Comparison of ENCODE assay signal across 8 cellular contexts in genomic region chr3:126704494-126705214, GRCh38.
A peak's percentile ranks its signal among the peaks of the same experiment; 100 is the strongest.
DNase-seq lines count a peak whose midpoint lies in the region; ATAC-seq lines count a peak whose summit lies in the region.

No MANE protein-coding gene starts in this region.

- H3K9me3 ChIP-seq in stomach smooth muscle (ENCODE audit: control insufficient read depth in 2 of 2, low read length in 2 of 2): no peaks in the 10 kb centered on the region

- ATAC-seq in HG03442 (IDR thresholded peaks at IDR 0.05; ENCODE audit: unreplicated experiment): peak; percentile 7

- H3K4me1 ChIP-seq in stomach smooth muscle (ENCODE audit: control insufficient read depth, insufficient read depth, low read length): peaks cover 14% of the 10 kb centered on the region

- H3K27ac ChIP-seq in stomach smooth muscle (ENCODE audit: low read length): no peak overlapping the region

- H3K4me3 ChIP-seq in stomach smooth muscle (ENCODE audit: low read length in 2 of 2): peak overlapping the region; percentile 83 to 85

- H3K4me1 Mint-ChIP-seq in T-helper 2 cell treated with Interferon-gamma antibody and Interleukin-4, amounts not matched to agents 5 μg/mL and 100 μg/mL, for 36 hours (ENCODE audit: low read depth): peaks cover 13% of the 10 kb centered on the region

- no peaks in the 10 kb centered on the region for H3K9me3 Mint-ChIP-seq in T-helper 2 cell treated with Interferon-gamma antibody and Interleukin-4, amounts not matched to agents 5 μg/mL and 100 μg/mL, for 36 hours

- H3K27me3 Mint-ChIP-seq in T-helper 2 cell treated with Interferon-gamma antibody and Interleukin-4, amounts not matched to agents 5 μg/mL and 100 μg/mL, for 36 hours (ENCODE audit: low read depth): peaks cover 33% of the 10 kb centered on the region

- peaks cover 3% of the 10 kb centered on the region for H3K36me3 Mint-ChIP-seq in T-helper 2 cell treated with Interferon-gamma antibody and Interleukin-4, amounts not matched to agents 5 μg/mL and 100 μg/mL, for 36 hours (ENCODE audit: low read depth)

- no peak overlapping the region for H3K27ac Mint-ChIP-seq in T-helper 2 cell treated with Interferon-gamma antibody and Interleukin-4, amounts not matched to agents 5 μg/mL and 100 μg/mL, for 36 hours

- H3K4me3 Mint-ChIP-seq in T-helper 2 cell treated with Interferon-gamma antibody and Interleukin-4, amounts not matched to agents 5 μg/mL and 100 μg/mL, for 36 hours: peak overlapping the region; percentile 94

- no peaks in the 10 kb centered on the region for H3K36me3 ChIP-seq in stomach smooth muscle (ENCODE audit: control insufficient read depth in 2 of 2, insufficient read depth in 2 of 2, low read length in 2 of 2)

- no peaks in the 10 kb centered on the region for H3K27me3 ChIP-seq in stomach smooth muscle (ENCODE audit: control insufficient read depth in 1 of 2, insufficient read depth in 2 of 2, low read length in 2 of 2)

- H3K9ac ChIP-seq in stomach smooth muscle (ENCODE audit: low read length in 2 of 2): peak overlapping the region; percentile 71 to 78

- no peak for DNase-seq in T-helper 2 cell treated with Interferon-gamma antibody and Interleukin-4, amounts not matched to agents 5 μg/mL and 100 μg/mL, for 36 hours (ENCODE audit: low spot score)
- no peak for DNase-seq in T-helper 2 cell
- DNase-seq in amniotic epithelial cell (ENCODE audit: low read depth): peak; percentile 3
- peak; percentile 8 for DNase-seq in kidney tubule cell (ENCODE audit: low spot score)
- DNase-seq in T-helper 9 cell: no peak
- no peak for DNase-seq in iPS-NIHi7 (ENCODE audit: extremely low spot score)

Comparison
In these comparisons a context has a peak if more than half of its experiments do, and no peak if none do; other contexts are left out.
1. DNase-seq: peak in amniotic epithelial cell (single experiment) and kidney tubule cell (single experiment); none in T-helper 2 cell treated with Interferon-gamma antibody and Interleukin-4, amounts not matched to agents 5 μg/mL and 100 μg/mL, for 36 hours (single experiment), T-helper 2 cell (0 of 5), T-helper 9 cell (single experiment) and iPS-NIHi7 (single experiment).